ENCODE assay signal across 8 cellular contexts in genomic region chr15:59689626-59690236, GRCh38. TPM values are rescaled to one million over a fixed set of nuclear protein-coding genes. Genes with fewer than 3 reads are reported as not detected.
A peak's percentile ranks its signal among the peaks of the same experiment; 100 is the strongest.
DNase-seq lines count a peak whose midpoint lies in the region; ATAC-seq and TF ChIP-seq lines count a peak whose summit lies in the region.

No MANE protein-coding gene starts in this region.

- TF ChIP-seq CTCF in RWPE2 (IDR thresholded peaks at IDR 0.05; ENCODE audit: poor library complexity, severe bottlenecking) (no peak), osteoblast (IDR thresholded peaks at IDR 0.05; ENCODE audit: extremely low read depth, low read depth, low read length) (no peak), thyroid gland (IDR thresholded peaks at IDR 0.05) (no peak)

- peak overlapping the region; percentile 81 for H2AFZ ChIP-seq in osteoblast (ENCODE audit: low read length)

- H3K4me1 ChIP-seq in RWPE2 (ENCODE audit: insufficient read depth, poor library complexity, severe bottlenecking) (peaks cover 21% of the 10 kb centered on the region), osteoblast (ENCODE audit: insufficient read depth, low read length) (peaks cover 26% of the 10 kb centered on the region), thyroid gland (peaks cover 5 to 27% of the 10 kb centered on the region in 2 donors)

- peak overlapping the region; percentile 97 for H3K4me3 ChIP-seq in RWPE2 (ENCODE audit: severe bottlenecking)
- peak overlapping the region; percentile 100 for H3K4me3 ChIP-seq in osteoblast (ENCODE audit: insufficient read depth, low read length)
- peak overlapping the region in 2 of 3 donors; percentile 56 to 87 for H3K4me3 ChIP-seq in thyroid gland (replicated peaks in 1 of 3)

- TF ChIP-seq POLR2A in thyroid gland (IDR thresholded peaks at IDR 0.05): no peak

- ATAC-seq in RWPE2 (ENCODE audit: low read depth): peak; percentile 48

- intact Hi-C loops in thyroid gland (cut with DNase I): no loop called here

- DNase-seq in C1 segment of cervical spinal cord (lab: John Stamatoyannopoulos, UW) (peak in 12 of 14 donors; percentile 5 to 48 (median 28)), RWPE2 (ENCODE audit: low spot score) (peak; percentile 90), globus pallidus (ENCODE audit: low spot score) (peak; percentile 50), osteoblast (ENCODE audit: insufficient read length, low spot score, missing footprints) (no peak), thyroid gland (peak; percentile 93), GOT3 (lab: John Stamatoyannopoulos, UW) (no peak)
- DNase-seq in activated gamma-delta T cell treated with anti-CD3 and anti-CD28 coated beads, Interleukin-2, amount 50 U/mL, for 16 hours (ENCODE audit: low read depth): peak; percentile 22

- H3K36me3 ChIP-seq in KOPT-K1 (ENCODE audit: insufficient read depth, low read length) (peaks cover 17% of the 10 kb centered on the region), RWPE2 (ENCODE audit: low read depth) (peaks cover 30% of the 10 kb centered on the region), osteoblast (ENCODE audit: insufficient read depth, low read length) (peaks cover 11% of the 10 kb centered on the region), thyroid gland (no peaks in the 10 kb centered on the region)

- H3K9me3 ChIP-seq in KOPT-K1 (ENCODE audit: insufficient read depth, low read length, poor library complexity, severe bottlenecking): no peaks in the 10 kb centered on the region
- no peaks in the 10 kb centered on the region for H3K9me3 ChIP-seq in RWPE2 (ENCODE audit: severe bottlenecking)
- H3K9me3 ChIP-seq in osteoblast (ENCODE audit: low read depth, low read length): no peaks in the 10 kb centered on the region
- H3K9me3 ChIP-seq in thyroid gland: no peaks in the 10 kb centered on the region

- no peaks in the 10 kb centered on the region for H3K27me3 ChIP-seq in RWPE2 (ENCODE audit: insufficient read depth, poor library complexity, severe bottlenecking)
- no peaks in the 10 kb centered on the region for H3K27me3 ChIP-seq in osteoblast (ENCODE audit: insufficient read depth, low read length)
- no peaks in the 10 kb centered on the region for H3K27me3 ChIP-seq in thyroid gland

- peaks cover 31% of the 10 kb centered on the region for H4K20me1 ChIP-seq in osteoblast (ENCODE audit: insufficient read depth, low read length)

- H3K4me2 ChIP-seq in osteoblast (ENCODE audit: insufficient read depth, low read length): peak overlapping the region; percentile 89

- H3K27ac ChIP-seq in KOPT-K1 (ENCODE audit: low read depth, low read length, poor library complexity, severe bottlenecking) (peak overlapping the region; percentile 93), RWPE2 (ENCODE audit: poor library complexity, severe bottlenecking) (peak overlapping the region; percentile 80), osteoblast (ENCODE audit: low read depth, low read length) (peak overlapping the region; percentile 98), thyroid gland (peak overlapping the region; percentile 88 to 99 (median 96))

- H3K79me2 ChIP-seq in osteoblast (ENCODE audit: insufficient read depth, low read length): peaks cover 44% of the 10 kb centered on the region

- WGBS in thyroid gland, 2 donors: 1 to 2% methylated on average over 25 of the region's 25 CpGs

RNA-seq across cellular contexts. Expression of gene BNIP2, which starts 0.6 kb away (rescaled TPM):
- total RNA-seq in osteoblast (129 and 161 TPM in 2 replicates), thyroid gland (100 to 1,000 TPM in 3 of 4 donors, 10 to 100 TPM in 1; 84.9 to 161 (median 129) TPM)

RNA-seq across cellular contexts. Expression of gene GTF2A2, which starts 32.4 kb away (rescaled TPM):
- total RNA-seq in osteoblast: 18.9 and 19.2 TPM in 2 replicates
- 10 to 100 TPM; 22.3 to 73.6 (median 37.9) TPM for total RNA-seq in thyroid gland

Comparison
In these comparisons a context has a peak if more than half of its experiments do, and no peak if none do; other contexts are left out.
1. DNase-seq: peak in C1 segment of cervical spinal cord (12 of 14), RWPE2 (single experiment), activated gamma-delta T cell treated with anti-CD3 and anti-CD28 coated beads, Interleukin-2, amount 50 U/mL, for 16 hours (single experiment), globus pallidus (single experiment) and thyroid gland (2 of 2); none in osteoblast (single experiment) and GOT3 (single experiment).
2. Peak in every context shown above with its lines, with median percentiles within 50 percentile points of each other: H3K27ac ChIP-seq and H3K4me3 ChIP-seq.